In the genomic region with DNA sequence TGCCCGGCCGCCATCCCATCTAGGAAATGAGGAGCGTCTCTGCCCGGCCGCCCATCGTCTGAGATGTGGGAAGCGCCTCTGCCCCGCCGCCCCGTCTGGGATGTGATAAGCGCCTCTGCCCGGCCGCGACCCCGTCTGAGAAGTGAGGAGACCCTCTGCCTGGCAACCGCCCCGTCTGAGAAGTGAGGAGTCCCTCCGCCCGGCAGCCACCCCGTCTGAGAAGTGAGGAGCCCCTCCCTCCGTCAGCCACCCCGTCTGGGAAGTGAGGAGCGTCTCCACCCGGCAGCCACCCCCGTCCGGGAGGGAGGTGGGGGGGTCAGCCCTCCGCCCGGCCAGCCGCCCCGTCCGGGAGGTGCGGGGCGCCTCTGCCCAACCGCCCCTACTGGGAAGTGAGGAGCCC, we compare ENCODE assay signal across 13 cellular contexts. TPM values are rescaled to one million over a fixed set of nuclear protein-coding genes. Genes with fewer than 3 reads are reported as not detected.
"Had no signal": no experiment of that assay in that cellular context is flagged by ENCODE, and none has a peak within 500 bp of the region (broad histone marks: within the 10 kb centered on the region; RNA-seq: fewer than 3 reads in every experiment).

No MANE protein-coding gene starts in this region.

RNA-seq across cellular contexts. Expression of a gene that starts 17.2 kb away (rescaled TPM):
- total RNA-seq: activated naive CD8-positive, alpha-beta T cell treated with anti-CD3 and anti-CD28 coated beads, Interleukin-2, amount 10 ng/mL, durations not matched to agents 7 days and 5 days; ascending aorta; body of pancreas; cardiac muscle cell had no signal

RNA-seq across cellular contexts. Expression of a gene that starts 30.1 kb away (rescaled TPM):
- total RNA-seq: activated naive CD4-positive, alpha-beta T cell treated with anti-CD3 and anti-CD28 coated beads for 36 hours; activated naive CD4-positive, alpha-beta T cell treated with anti-CD3 and anti-CD28 coated beads, Interleukin-2, amount 50 U/mL, for 72 hours; activated naive CD8-positive, alpha-beta T cell treated with anti-CD3 and anti-CD28 coated beads for 36 hours; activated naive CD8-positive, alpha-beta T cell treated with anti-CD3 and anti-CD28 coated beads, Interleukin-2, amount 10 ng/mL, durations not matched to agents 7 days and 5 days; activated T-cell treated with anti-CD3 and anti-CD28 coated beads, Interleukin-2, amount 50 U/mL, for 72 hours; activated T-helper 1 cell treated with anti-CD3 and anti-CD28 coated beads, Interleukin-12 subunit alpha, Interleukin-12 subunit beta, Interleukin-2, Interleukin-4 antibody, amounts not matched to agents 30 ng/mL and 10 ng/mL and 1 ng/mL, durations not matched to agents 14 hours and 24 hours and 36 hours; activated T-helper 17 cell treated with anti-CD3 and anti-CD28 coated beads, Interleukin-2, amount 50 U/mL, for 72 hours; activated T-helper 2 cell treated with anti-CD3 and anti-CD28 coated beads, Interferon-gamma antibody, Interleukin-2, Interleukin-4, amounts not matched to agents 10 μg/mL and 5 μg/mL and 100 μg/mL, durations not matched to agents 14 hours and 24 hours and 36 hours had no signal

RNA-seq across cellular contexts. Expression of a gene that starts 33.3 kb away (rescaled TPM):
- total RNA-seq: activated naive CD4-positive, alpha-beta T cell treated with anti-CD3 and anti-CD28 coated beads for 36 hours; activated naive CD4-positive, alpha-beta T cell treated with anti-CD3 and anti-CD28 coated beads, Interleukin-2, amount 50 U/mL, for 72 hours; activated naive CD8-positive, alpha-beta T cell treated with anti-CD3 and anti-CD28 coated beads for 36 hours; activated naive CD8-positive, alpha-beta T cell treated with anti-CD3 and anti-CD28 coated beads, Interleukin-2, amount 10 ng/mL, durations not matched to agents 7 days and 5 days; activated T-helper 2 cell treated with anti-CD3 and anti-CD28 coated beads, Interferon-gamma antibody, Interleukin-2, Interleukin-4, amounts not matched to agents 10 μg/mL and 5 μg/mL and 100 μg/mL, durations not matched to agents 14 hours and 24 hours and 36 hours; aorta had no signal

RNA-seq across cellular contexts. Expression of a gene that starts 33.8 kb away (rescaled TPM):
- total RNA-seq: activated naive CD4-positive, alpha-beta T cell treated with anti-CD3 and anti-CD28 coated beads for 36 hours; activated naive CD4-positive, alpha-beta T cell treated with anti-CD3 and anti-CD28 coated beads, Interleukin-2, amount 50 U/mL, for 72 hours; activated naive CD8-positive, alpha-beta T cell treated with anti-CD3 and anti-CD28 coated beads for 36 hours; activated naive CD8-positive, alpha-beta T cell treated with anti-CD3 and anti-CD28 coated beads, Interleukin-2, amount 10 ng/mL, durations not matched to agents 7 days and 5 days; activated T-cell treated with anti-CD3 and anti-CD28 coated beads, Interleukin-2, amount 50 U/mL, for 4 hours; activated T-cell treated with anti-CD3 and anti-CD28 coated beads, Interleukin-2, amount 50 U/mL, for 72 hours; activated T-helper 1 cell treated with anti-CD3 and anti-CD28 coated beads, Interleukin-12 subunit alpha, Interleukin-12 subunit beta, Interleukin-2, Interleukin-4 antibody, amounts not matched to agents 30 ng/mL and 10 ng/mL and 1 ng/mL, durations not matched to agents 14 hours and 24 hours and 36 hours; activated T-helper 17 cell treated with anti-CD3 and anti-CD28 coated beads, Interleukin-2, amount 50 U/mL, for 72 hours; activated T-helper 2 cell treated with anti-CD3 and anti-CD28 coated beads, Interferon-gamma antibody, Interleukin-2, Interleukin-4, amounts not matched to agents 10 μg/mL and 5 μg/mL and 100 μg/mL, durations not matched to agents 14 hours and 24 hours and 36 hours; ascending aorta; body of pancreas; cardiac muscle cell had no signal
